Comparison of ENCODE assay signal across 8 cellular contexts in genomic region chr9:129823163-129823933, GRCh38. TPM values are rescaled to one million over a fixed set of nuclear protein-coding genes. Genes with fewer than 3 reads are reported as not detected.
A peak's percentile ranks its signal among the peaks of the same experiment; 100 is the strongest.
DNase-seq lines count a peak whose midpoint lies in the region; TF ChIP-seq lines count a peak whose summit lies in the region.

No MANE protein-coding gene starts in this region.

- DNase-seq in activated T-cell treated with anti-CD3 and anti-CD28 coated beads, Interleukin-2, amount 50 U/mL, for 24 hours = peak; percentile 45
- DNase-seq in activated T-cell treated with anti-CD3 and anti-CD28 coated beads for 4 hours (no peak), NCI-H510A (lab: John Stamatoyannopoulos, UW) (no peak)
- no peak for DNase-seq in NK-92 treated with Interleukin-12 subunit alpha and Interleukin-12 subunit beta, amount 100 ng/mL, for 24 hours (lab: John Stamatoyannopoulos, UW)

- H3K4me2 ChIP-seq in Loucy (ENCODE audit: low read depth, low read length, poor library complexity, severe bottlenecking) = peak overlapping the region; percentile 74

- peaks cover 14% of the 10 kb centered on the region for H3K4me1 Mint-ChIP-seq in activated T-cell treated with anti-CD3 and anti-CD28 coated beads, Interleukin-2, amount 50 U/mL, for 24 hours (ENCODE audit: low read depth)

- no peaks in the 10 kb centered on the region for H3K27me3 ChIP-seq in Loucy (ENCODE audit: insufficient read depth, low read length, poor library complexity, severe bottlenecking)
- no peaks in the 10 kb centered on the region for H3K27me3 ChIP-seq in skeletal muscle tissue (ENCODE audit: control insufficient read depth in 3 of 3, insufficient read depth in 3 of 3, low read length in 3 of 3)

- H3K4me3 ChIP-seq in Loucy (ENCODE audit: low read length, poor library complexity, severe bottlenecking) (peak overlapping the region; percentile 75), iPS-11a (ENCODE audit: low read depth, low read length) (peak overlapping the region; percentile 86), skeletal muscle tissue (ENCODE audit: low read length in 3 of 3) (peak overlapping the region; percentile 75 to 91 (median 91))

- H3K27ac ChIP-seq in angular gyrus (ENCODE audit: low read depth, low read length) = peak overlapping the region; percentile 77
- H3K27ac ChIP-seq in skeletal muscle tissue (ENCODE audit: low read depth, low read length) = peak overlapping the region; percentile 59

- no peak overlapping the region; the same call in 1 of the 2 replicates for H2AFZ ChIP-seq in Loucy (ENCODE audit: low read length)

- peak overlapping the region; percentile 88 for H3K4me3 Mint-ChIP-seq in activated T-cell treated with anti-CD3 and anti-CD28 coated beads, Interleukin-2, amount 50 U/mL, for 24 hours

- no peaks in the 10 kb centered on the region for H3K9me3 ChIP-seq in Loucy (ENCODE audit: insufficient read depth, low read depth, low read length)
- H3K9me3 ChIP-seq in skeletal muscle tissue (ENCODE audit: control insufficient read depth in 3 of 3, low read length in 3 of 3) = no peaks in the 10 kb centered on the region

- no peaks in the 10 kb centered on the region; the same call in 1 of the 2 replicates for H3K36me3 ChIP-seq in Loucy (ENCODE audit: insufficient read depth, low read length)
- peaks cover 22 to 31% (median 23%) of the 10 kb centered on the region in 3 donors for H3K36me3 ChIP-seq in skeletal muscle tissue (ENCODE audit: control insufficient read depth in 3 of 3, insufficient read depth in 3 of 3, low read length in 3 of 3)

- H3K9me3 Mint-ChIP-seq in activated T-cell treated with anti-CD3 and anti-CD28 coated beads, Interleukin-2, amount 50 U/mL, for 24 hours = no peaks in the 10 kb centered on the region

- no peaks in the 10 kb centered on the region for H3K9me2 ChIP-seq in Loucy (replicated peaks; ENCODE audit: low read depth, low read length)

- H3F3A ChIP-seq in Loucy (ENCODE audit: low read depth) = no peaks in the 10 kb centered on the region

- H3K79me2 ChIP-seq in Loucy (ENCODE audit: insufficient read depth, low read length) = peaks cover 20% of the 10 kb centered on the region

- H3K27ac Mint-ChIP-seq in activated T-cell treated with anti-CD3 and anti-CD28 coated beads, Interleukin-2, amount 50 U/mL, for 24 hours = peak overlapping the region; percentile 86

- peaks cover 5% of the 10 kb centered on the region for H3K4me1 ChIP-seq in Loucy (ENCODE audit: insufficient read depth, low read length, poor library complexity, severe bottlenecking)
- H3K4me1 ChIP-seq in skeletal muscle tissue (ENCODE audit: control insufficient read depth in 3 of 3, insufficient read depth in 3 of 3, low read length in 3 of 3) = peaks cover 5 to 9% (median 6%) of the 10 kb centered on the region in 3 donors

- TF ChIP-seq CTCF in Loucy (conservative IDR thresholded peaks at IDR 0.05; ENCODE audit: low read length) = no peak

- peaks cover 65% of the 10 kb centered on the region for H3K36me3 Mint-ChIP-seq in activated T-cell treated with anti-CD3 and anti-CD28 coated beads, Interleukin-2, amount 50 U/mL, for 24 hours (ENCODE audit: low read depth)

- H4K20me1 ChIP-seq in Loucy (ENCODE audit: insufficient read depth, low read length, poor library complexity, severe bottlenecking) = peaks cover 5% of the 10 kb centered on the region

- H3K27me3 Mint-ChIP-seq in activated T-cell treated with anti-CD3 and anti-CD28 coated beads, Interleukin-2, amount 50 U/mL, for 24 hours = no peaks in the 10 kb centered on the region

- H3K9ac ChIP-seq in Loucy (ENCODE audit: low read depth, low read length, poor library complexity, severe bottlenecking) (peak overlapping the region; percentile 77), skeletal muscle tissue (ENCODE audit: low read depth in 1 of 3, low read length in 3 of 3) (peak overlapping the region; percentile 71 to 86 (median 72))

RNA-seq across cellular contexts. Expression of gene TOR1A, which starts 0.6 kb away (rescaled TPM):
- total RNA-seq in skeletal muscle tissue = 11.0 TPM

RNA-seq across cellular contexts. Expression of gene C9orf78, which starts 11.7 kb away (rescaled TPM):
- 32.9 TPM for total RNA-seq in skeletal muscle tissue

RNA-seq across cellular contexts. Expression of gene USP20, which starts 11.9 kb away (rescaled TPM):
- 3.7 TPM for total RNA-seq in skeletal muscle tissue

RNA-seq across cellular contexts. Expression of gene TOR1B, which starts 20.4 kb away (rescaled TPM):
- total RNA-seq in skeletal muscle tissue = 15.7 TPM
